ENCODE assay signal across 15 cellular contexts in the genomic region with DNA sequence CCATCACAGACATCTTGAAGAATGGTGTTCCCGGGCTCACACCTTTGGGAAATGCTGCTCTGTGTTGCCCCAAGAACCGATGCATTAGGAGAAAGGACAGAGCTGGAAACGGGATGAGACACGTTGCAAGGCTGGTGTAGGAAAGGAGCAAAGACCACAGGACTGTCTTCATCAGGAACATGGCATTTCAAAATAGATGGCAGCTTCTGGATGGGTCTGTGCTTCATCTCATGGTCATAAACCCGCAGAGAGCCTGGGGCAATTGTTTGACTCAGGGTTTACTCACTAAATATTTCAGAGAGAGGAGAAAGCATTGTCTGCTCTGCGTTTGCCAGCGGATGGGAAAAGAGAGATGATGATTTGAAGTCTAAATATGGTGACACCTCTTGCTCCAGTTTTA.
DNase-seq lines count a peak whose midpoint lies in the region; TF ChIP-seq lines count a peak whose summit lies in the region.
"Had no signal": no experiment of that assay in that cellular context is flagged by ENCODE, and none has a peak within 500 bp of the region (broad histone marks: within the 10 kb centered on the region; RNA-seq: fewer than 3 reads in every experiment).

No MANE protein-coding gene starts in this region.

- H3K9me3 ChIP-seq in right atrium auricular region (no peaks in the 10 kb centered on the region), SK-N-SH (no peaks in the 10 kb centered on the region), neuronal stem cell (replicated peaks in 1 of 2; ENCODE audit: control insufficient read depth in 2 of 2, insufficient read depth in 1 of 2, low read depth in 1 of 2, low read length in 2 of 2) (no peaks in the 10 kb centered on the region)

- no peak for TF ChIP-seq EP300 in SK-N-SH (IDR thresholded peaks at IDR 0.05; ENCODE audit: borderline replicate concordance in 1 of 2, low read depth in 1 of 2, low read length in 1 of 2)

- no peak overlapping the region for H2BK5ac ChIP-seq in neuronal stem cell (ENCODE audit: low read length)

- H3K4me1 ChIP-seq in right atrium auricular region (peaks cover 0 to 20% of the 10 kb centered on the region in 2 donors), SK-N-SH (ENCODE audit: control insufficient read depth in 1 of 2, insufficient read depth in 2 of 2, low read depth in 1 of 2, low read length in 1 of 2) (peaks cover 0 to 6% of the 10 kb centered on the region in 2 experiments; a peak in 1 of 4 replicates), neuronal stem cell (ENCODE audit: control insufficient read depth in 2 of 2, insufficient read depth in 1 of 2, low read depth in 1 of 2, low read length in 2 of 2) (no peaks in the 10 kb centered on the region)

- no peak overlapping the region for H3K4ac ChIP-seq in neuronal stem cell (ENCODE audit: low read length)

- H3K79me2 ChIP-seq in SK-N-SH (ENCODE audit: insufficient read depth), result no peaks in the 10 kb centered on the region

- CTCF ChIA-PET in SK-N-SH (lab: Yijun Ruan, JAX), result no interaction called here

- H2BK15ac ChIP-seq in neuronal stem cell (ENCODE audit: low read length), result no peak overlapping the region

- TF ChIP-seq CTCF in right atrium auricular region (IDR thresholded peaks at IDR 0.05) (no peak), SK-N-SH (IDR thresholded peaks at IDR 0.05) (no peak), fibroblast of the aortic adventitia (IDR thresholded peaks at IDR 0.05; ENCODE audit: insufficient read depth, low read length) (no peak)

- intact Hi-C loops in cardiac septum (cut with DNase I), result no loop called here

- H3F3A ChIP-seq in SK-N-SH (replicated peaks; ENCODE audit: insufficient read depth), result no peaks in the 10 kb centered on the region

- H2AFZ ChIP-seq in SK-N-SH (ENCODE audit: low read depth), result no peak overlapping the region
- no peak overlapping the region for H2AFZ ChIP-seq in neuronal stem cell (ENCODE audit: low read length)

- no peak overlapping the region for H3K18ac ChIP-seq in neuronal stem cell (ENCODE audit: low read length)

- peak; percentile 20 for DNase-seq in cardiac septum (ENCODE audit: low spot score)
- DNase-seq in right atrium auricular region (ENCODE audit: low spot score), result no peak
- peak; percentile 37 for DNase-seq in SK-N-SH
- DNase-seq in fibroblast of the aortic adventitia (ENCODE audit: low read depth), result peak; percentile 70
- DNase-seq in SHP77 (lab: John Stamatoyannopoulos, UW), result no peak
- DNase-seq in NCI-H345 (lab: John Stamatoyannopoulos, UW), result no peak
- DNase-seq in neuronal stem cell (ENCODE audit: low spot score), result no peak
- no peak for DNase-seq in iPS-NIHi11 (ENCODE audit: low spot score)
- DNase-seq: activated CD4-positive, alpha-beta T cell treated with anti-CD3 and anti-CD28 coated beads for 1 hour; activated naive CD8-positive, alpha-beta T cell treated with anti-CD3 and anti-CD28 coated beads, Interleukin-2, amount 10 ng/mL, durations not matched to agents 7 days and 5 days; activated T-cell treated with anti-CD3 and anti-CD28 coated beads for 4 hours; NCI-H1092; NCI-H2171; occipital lobe had no signal

- no peaks in the 10 kb centered on the region for H3K79me1 ChIP-seq in neuronal stem cell (ENCODE audit: low read depth, low read length)

- no peak for TF ChIP-seq RAD21 in SK-N-SH (IDR thresholded peaks at IDR 0.05; ENCODE audit: low read length)

- no peak overlapping the region for H2BK120ac ChIP-seq in neuronal stem cell (ENCODE audit: low read depth, low read length)

- H4K20me1 ChIP-seq in SK-N-SH (ENCODE audit: insufficient read depth), result no peaks in the 10 kb centered on the region

- no peak overlapping the region for H2AK5ac ChIP-seq in neuronal stem cell (ENCODE audit: low read depth, low read length)

- H3K14ac ChIP-seq in neuronal stem cell (ENCODE audit: low read length), result no peak overlapping the region

- no peak overlapping the region for H4K8ac ChIP-seq in neuronal stem cell (ENCODE audit: low read depth, low read length)

- H3K4me2 ChIP-seq in SK-N-SH (no peak overlapping the region), neuronal stem cell (ENCODE audit: insufficient read depth, low read length, poor library complexity, severe bottlenecking) (no peak overlapping the region)

- H3K27ac ChIP-seq in right atrium auricular region (no peak overlapping the region), SK-N-SH (ENCODE audit: low read depth in 2 of 2, low read length in 1 of 2) (peak overlapping the region in 1 of 2 experiments; percentile 30; a peak in 3 of 4 replicates), neuronal stem cell (replicated peaks; ENCODE audit: low read length) (no peak overlapping the region)

- H4K91ac ChIP-seq in neuronal stem cell (ENCODE audit: low read depth, low read length, poor library complexity), result no peak overlapping the region

- H3K27me3 ChIP-seq in right atrium auricular region (no peaks in the 10 kb centered on the region), SK-N-SH (ENCODE audit: insufficient read depth) (no peaks in the 10 kb centered on the region), neuronal stem cell (ENCODE audit: control insufficient read depth in 3 of 3, insufficient read depth in 3 of 3, low read depth in 1 of 3, low read length in 3 of 3) (no peaks in the 10 kb centered on the region)

- 41% methylated on average over 7 of the region's 7 CpGs for WGBS in SK-N-SH (ENCODE audit: low lambda C conversion rate)
- WGBS in neuronal stem cell (ENCODE audit: extremely low coverage in 2 of 2, insufficient read length in 2 of 2, insufficient replicate concordance in 1 of 2), 2 donors, result no CpG with 5 or more reads among the region's 7 CpGs

- H3K4me3 ChIP-seq in right atrium auricular region (no peak overlapping the region), SK-N-SH (ENCODE audit: low read depth in 2 of 2, low read length in 1 of 2) (no peak overlapping the region), fibroblast of the aortic adventitia (ENCODE audit: low read depth, low read length) (no peak overlapping the region), neuronal stem cell (ENCODE audit: low read length in 2 of 2) (peak overlapping the region in 1 of 2 donors; percentile 44)
- H3K4me3 ChIP-seq: coronary artery had no signal

- H3K36me3 ChIP-seq in right atrium auricular region, result peaks cover 18% of the 10 kb centered on the region
- H3K36me3 ChIP-seq in SK-N-SH (replicated peaks in 1 of 2; ENCODE audit: control insufficient read depth in 1 of 2, insufficient read depth in 2 of 2, low read length in 1 of 2), result no peaks in the 10 kb centered on the region
- no peaks in the 10 kb centered on the region for H3K36me3 ChIP-seq in neuronal stem cell (replicated peaks in 1 of 2; ENCODE audit: control insufficient read depth in 2 of 2, insufficient read depth in 2 of 2, low read length in 2 of 2)

- no peak overlapping the region for H3K23ac ChIP-seq in neuronal stem cell (ENCODE audit: low read depth, low read length, poor library complexity)

- H3K9ac ChIP-seq in SK-N-SH, result no peak overlapping the region
- H3K9ac ChIP-seq in neuronal stem cell (ENCODE audit: low read depth, low read length, poor library complexity), result no peak overlapping the region

- no peak overlapping the region for H2BK12ac ChIP-seq in neuronal stem cell (ENCODE audit: low read length)

- POLR2A ChIA-PET in SK-N-SH (lab: Yijun Ruan, JAX), result no interaction called here

- no peaks in the 10 kb centered on the region for H3K9me2 ChIP-seq in SK-N-SH

TF ChIP-seq in SK-N-SH, 30 proteins besides CTCF, POLR2A, EP300 and RAD21:
- peak; percentile 10; the same call in 1 of the 2 replicates for TF ChIP-seq FOSL2 (IDR thresholded peaks at IDR 0.05; ENCODE audit: borderline replicate concordance, low read depth)
- TF ChIP-seq POLR2AphosphoS5 (IDR thresholded peaks at IDR 0.05; ENCODE audit: low read depth, low read length), result no peak
- TF ChIP-seq TCF12 (IDR thresholded peaks at IDR 0.05), result peak; percentile 33; the same call in 1 of the 2 replicates
- TF ChIP-seq TEAD4 (IDR thresholded peaks at IDR 0.05; ENCODE audit: borderline replicate concordance, insufficient read depth), result no peak
- TF ChIP-seq RXRA (IDR thresholded peaks at IDR 0.05; ENCODE audit: borderline replicate concordance, low read depth), result no peak
- no peak for TF ChIP-seq GATA2 (CRISPR knock-in tag; IDR thresholded peaks at IDR 0.05)

Comparison
In these comparisons a context has a peak if more than half of its experiments do, and no peak if none do; other contexts are left out.
1. DNase-seq: peak in cardiac septum (single experiment), SK-N-SH (single experiment) and fibroblast of the aortic adventitia (single experiment); none in right atrium auricular region (single experiment), SHP77 (0 of 2), NCI-H345 (single experiment), neuronal stem cell (single experiment) and iPS-NIHi11 (single experiment).